8 cellular contexts compared by ENCODE assay signal in genomic region chr19:55258476-55258827, GRCh38. TPM values are rescaled to one million over a fixed set of nuclear protein-coding genes. Genes with fewer than 3 reads are reported as not detected.
DNase-seq lines count a peak whose midpoint lies in the region; ATAC-seq lines count a peak whose summit lies in the region.

No MANE protein-coding gene starts in this region.

- H3K9ac ChIP-seq in Karpas-422 (ENCODE audit: low read length) (peak overlapping the region; percentile 96), iPS-15b (ENCODE audit: low read depth, low read length) (peak overlapping the region; percentile 79)

- CTCF ChIA-PET in CD4-positive, alpha-beta memory T cell (lab: Charles Lee; ENCODE audit: partially characterized antibody): interaction anchor here (1.4 to 1.8 kb wide), 2 partner anchors 34 kb away, joined by 6 to 20 read pairs; no protein-coding TSS in a partner anchor

- peak overlapping the region; percentile 96 for H3K4me2 ChIP-seq in Karpas-422 (ENCODE audit: low read depth, low read length, poor library complexity, severe bottlenecking)

- H3K4me3 Mint-ChIP-seq in CD4-positive, alpha-beta memory T cell: peak overlapping the region; percentile 89 to 98 (median 92)
- H3K4me3 Mint-ChIP-seq in activated naive CD8-positive, alpha-beta T cell treated with anti-CD3 and anti-CD28 coated beads, Interleukin-2, amount 10 ng/mL, durations not matched to agents 7 days and 5 days: peak overlapping the region; percentile 83

- H3K4me1 ChIP-seq in CD4-positive, alpha-beta memory T cell (ENCODE audit: insufficient read depth, low read length): peaks cover 49% of the 10 kb centered on the region
- H3K4me1 ChIP-seq in Karpas-422 (ENCODE audit: low read length) (peaks cover 54% of the 10 kb centered on the region), iPS-15b (ENCODE audit: control insufficient read depth, insufficient read depth, low read length) (peaks cover 6% of the 10 kb centered on the region)

- H3K9me2 ChIP-seq in Karpas-422 (replicated peaks; ENCODE audit: insufficient read depth, low read length): no peaks in the 10 kb centered on the region

- H3K27ac Mint-ChIP-seq in CD4-positive, alpha-beta memory T cell: peak overlapping the region in 5 of 7 donors; percentile 97 to 100 (median 99)
- H3K27ac Mint-ChIP-seq in activated naive CD8-positive, alpha-beta T cell treated with anti-CD3 and anti-CD28 coated beads, Interleukin-2, amount 10 ng/mL, durations not matched to agents 7 days and 5 days: peak overlapping the region; percentile 95

- H3K27me3 ChIP-seq in CD4-positive, alpha-beta memory T cell (ENCODE audit: insufficient read depth, low read length): no peaks in the 10 kb centered on the region
- H3K27me3 ChIP-seq in Karpas-422 (ENCODE audit: low read length) (no peaks in the 10 kb centered on the region), iPS-15b (ENCODE audit: control insufficient read depth, insufficient read depth, low read length) (no peaks in the 10 kb centered on the region)

- intact Hi-C loops in CD4-positive, alpha-beta memory T cell (cut with micrococcal nuclease): loop anchor here (2.0 to 10.0 kb wide), 4 partner anchors 36 to 376 kb away; partner anchors contain the start of gene PPP1R12C

- peaks cover 27 to 55% (median 43%) of the 10 kb centered on the region in 4 donors for H3K4me1 Mint-ChIP-seq in CD4-positive, alpha-beta memory T cell
- peaks cover 38% of the 10 kb centered on the region for H3K4me1 Mint-ChIP-seq in activated naive CD8-positive, alpha-beta T cell treated with anti-CD3 and anti-CD28 coated beads, Interleukin-2, amount 10 ng/mL, durations not matched to agents 7 days and 5 days

- H3K36me3 Mint-ChIP-seq in CD4-positive, alpha-beta memory T cell: peaks cover 8 to 37% of the 10 kb centered on the region in 2 donors
- H3K36me3 Mint-ChIP-seq in activated naive CD8-positive, alpha-beta T cell treated with anti-CD3 and anti-CD28 coated beads, Interleukin-2, amount 10 ng/mL, durations not matched to agents 7 days and 5 days: peaks cover 20% of the 10 kb centered on the region

- peaks cover 0 to 2% of the 10 kb centered on the region in 2 donors for H3K27me3 Mint-ChIP-seq in CD4-positive, alpha-beta memory T cell
- no peaks in the 10 kb centered on the region for H3K27me3 Mint-ChIP-seq in activated naive CD8-positive, alpha-beta T cell treated with anti-CD3 and anti-CD28 coated beads, Interleukin-2, amount 10 ng/mL, durations not matched to agents 7 days and 5 days

- no peaks in the 10 kb centered on the region for H3K36me3 ChIP-seq in CD4-positive, alpha-beta memory T cell (ENCODE audit: insufficient read depth, low read length)
- peaks cover 10% of the 10 kb centered on the region for H3K36me3 ChIP-seq in Karpas-422 (ENCODE audit: insufficient read depth, low read length)
- H3K36me3 ChIP-seq in iPS-15b (ENCODE audit: control insufficient read depth, insufficient read depth, low read length): no peaks in the 10 kb centered on the region

- DNase-seq in CD4-positive, alpha-beta memory T cell: peak in 1 of 5 donors; percentile 32
- DNase-seq in Karpas-422: peak; percentile 79
- peak; percentile 75 for DNase-seq in activated naive CD8-positive, alpha-beta T cell treated with anti-CD3 and anti-CD28 coated beads, Interleukin-2, amount 10 ng/mL, durations not matched to agents 7 days and 5 days
- peak; percentile 27 for DNase-seq in stimulated activated CD4-positive, alpha-beta T cell treated with anti-CD3 and anti-CD28 coated beads, Interleukin-2, amount 100 ng/mL, for 4 hours (ENCODE audit: low read depth)
- DNase-seq in RKO (ENCODE audit: low spot score): no peak
- DNase-seq in NCI-H2029 (lab: John Stamatoyannopoulos, UW): no peak

- no peaks in the 10 kb centered on the region for H3K9me3 ChIP-seq in CD4-positive, alpha-beta memory T cell (ENCODE audit: control insufficient read depth in 1 of 2, low read length in 2 of 2)
- no peaks in the 10 kb centered on the region for H3K9me3 ChIP-seq in Karpas-422 (ENCODE audit: low read length)
- H3K9me3 ChIP-seq in iPS-15b (ENCODE audit: control insufficient read depth, insufficient read depth, low read length): no peaks in the 10 kb centered on the region

- peaks cover 0 to 2% (median 0%) of the 10 kb centered on the region in 8 donors for H3K9me3 Mint-ChIP-seq in CD4-positive, alpha-beta memory T cell
- no peaks in the 10 kb centered on the region for H3K9me3 Mint-ChIP-seq in activated naive CD8-positive, alpha-beta T cell treated with anti-CD3 and anti-CD28 coated beads, Interleukin-2, amount 10 ng/mL, durations not matched to agents 7 days and 5 days

- H3K4me3 ChIP-seq in CD4-positive, alpha-beta memory T cell (ENCODE audit: low read length in 2 of 2): peak overlapping the region in 1 of 2 donors; percentile 92
- H3K4me3 ChIP-seq in Karpas-422 (ENCODE audit: low read length): peak overlapping the region; percentile 84
- H3K4me3 ChIP-seq in iPS-15b (ENCODE audit: low read depth, low read length): peak overlapping the region; percentile 84

- H3K79me2 ChIP-seq in Karpas-422 (ENCODE audit: low read length): peaks cover 51% of the 10 kb centered on the region

- H4K20me1 ChIP-seq in Karpas-422 (ENCODE audit: insufficient read depth, low read depth, low read length): peaks cover 17% of the 10 kb centered on the region; the same call in 1 of the 2 replicates

- POLR2A ChIA-PET in CD4-positive, alpha-beta memory T cell (lab: Charles Lee; ENCODE audit: partially characterized antibody): interaction anchor here (0.9 to 9.5 kb wide), 17 partner anchors 8 to 1391 kb away, joined by 3 to 199 read pairs (median 6); partner anchors contain the start of genes BRSK1, HSPBP1, KMT5C and MYADM
- POLR2A ChIA-PET in activated naive CD8-positive, alpha-beta T cell treated with anti-CD3 and anti-CD28 coated beads, Interleukin-2, amount 10 ng/mL, durations not matched to agents 7 days and 5 days (lab: Charles Lee): interaction anchor here (0.8 to 8.4 kb wide), 13 partner anchors 8 to 341 kb away, joined by 3 to 120 read pairs (median 8); partner anchors contain the start of genes BRSK1, FIZ1, HSPBP1 and KMT5C

- ATAC-seq in GM21717 (IDR thresholded peaks at IDR 0.05; ENCODE audit: unreplicated experiment): peak; percentile 11
- peak; percentile 3 for ATAC-seq in activated naive CD8-positive, alpha-beta T cell treated with anti-CD3 and anti-CD28 coated beads, Interleukin-2, amount 10 ng/mL, durations not matched to agents 7 days and 5 days (ENCODE audit: low read depth)

- peak overlapping the region; percentile 92 for H3K27ac ChIP-seq in CD4-positive, alpha-beta memory T cell (ENCODE audit: low read depth, low read length)
- H3K27ac ChIP-seq in Karpas-422 (ENCODE audit: low read length): peak overlapping the region; percentile 98

- no peak overlapping the region for H2AFZ ChIP-seq in Karpas-422 (ENCODE audit: low read length)

RNA-seq across cellular contexts. Expression of gene PPP6R1, which starts 0.4 kb away (rescaled TPM):
- 100 to 1,000 TPM; 161 to 162 TPM for total RNA-seq in CD4-positive, alpha-beta memory T cell
- 100 to 1,000 TPM in 1 of 2 donors, 10 to 100 TPM in 1; 22.9 to 107 TPM for polyA plus RNA-seq in CD4-positive, alpha-beta memory T cell
- total RNA-seq in Karpas-422 (2014; rRNA removed; shearing (Covaris generic); ENCODE audit: low replicate concordance): 134 and 231 TPM in 2 replicates
- 100 to 1,000 TPM; 211 to 226 TPM for total RNA-seq in activated naive CD8-positive, alpha-beta T cell treated with anti-CD3 and anti-CD28 coated beads, Interleukin-2, amount 10 ng/mL, durations not matched to agents 7 days and 5 days

RNA-seq across cellular contexts. Expression of gene HSPBP1, which starts 21.5 kb away (rescaled TPM):
- total RNA-seq in CD4-positive, alpha-beta memory T cell: 10 to 100 TPM; 17.9 to 18.5 TPM
- 10 to 100 TPM; 35.7 to 38.7 TPM for polyA plus RNA-seq in CD4-positive, alpha-beta memory T cell
- total RNA-seq in Karpas-422 (2014; rRNA removed; shearing (Covaris generic); ENCODE audit: low replicate concordance): 35.0 and 62.5 TPM in 2 replicates
- total RNA-seq in activated naive CD8-positive, alpha-beta T cell treated with anti-CD3 and anti-CD28 coated beads, Interleukin-2, amount 10 ng/mL, durations not matched to agents 7 days and 5 days: 10 to 100 TPM; 19.5 to 20.3 TPM

RNA-seq across cellular contexts. Expression of gene BRSK1, which starts 25.3 kb away (rescaled TPM):
- total RNA-seq in CD4-positive, alpha-beta memory T cell: 1 to 10 TPM; 1.4 to 1.7 TPM
- polyA plus RNA-seq in CD4-positive, alpha-beta memory T cell: not detected
- total RNA-seq in Karpas-422 (2014; rRNA removed; shearing (Covaris generic); ENCODE audit: low replicate concordance): 15.5 and 31.0 TPM in 2 replicates
- total RNA-seq in activated naive CD8-positive, alpha-beta T cell treated with anti-CD3 and anti-CD28 coated beads, Interleukin-2, amount 10 ng/mL, durations not matched to agents 7 days and 5 days: 1 to 10 TPM; 9.0 TPM

RNA-seq across cellular contexts. Expression of gene TMEM86B, which starts 29.9 kb away (rescaled TPM):
- total RNA-seq in CD4-positive, alpha-beta memory T cell: 10 to 100 TPM; 19.7 to 22.1 TPM
- polyA plus RNA-seq in CD4-positive, alpha-beta memory T cell: 1 to 10 TPM in 1 of 2 donors, not detected in 1; 3.5 TPM
- 7.8 and 9.5 TPM in 2 replicates for total RNA-seq in Karpas-422 (2014; rRNA removed; shearing (Covaris generic); ENCODE audit: low replicate concordance)
- 10 to 100 TPM; 18.8 to 19.4 TPM for total RNA-seq in activated naive CD8-positive, alpha-beta T cell treated with anti-CD3 and anti-CD28 coated beads, Interleukin-2, amount 10 ng/mL, durations not matched to agents 7 days and 5 days

RNA-seq across cellular contexts. Expression of gene PTPRH, which starts 49.2 kb away (rescaled TPM):
- total RNA-seq in CD4-positive, alpha-beta memory T cell: not detected
- polyA plus RNA-seq in CD4-positive, alpha-beta memory T cell: not detected
- 1.4 TPM in 1 of 2 replicates, not detected in the other for total RNA-seq in Karpas-422 (2014; rRNA removed; shearing (Covaris generic); ENCODE audit: low replicate concordance)
- not detected for total RNA-seq in activated naive CD8-positive, alpha-beta T cell treated with anti-CD3 and anti-CD28 coated beads, Interleukin-2, amount 10 ng/mL, durations not matched to agents 7 days and 5 days

Comparison
In these comparisons a context has a peak if more than half of its experiments do, and no peak if none do; other contexts are left out.
1. DNase-seq: peak in Karpas-422 (single experiment), activated naive CD8-positive, alpha-beta T cell treated with anti-CD3 and anti-CD28 coated beads, Interleukin-2, amount 10 ng/mL, durations not matched to agents 7 days and 5 days (single experiment) and stimulated activated CD4-positive, alpha-beta T cell treated with anti-CD3 and anti-CD28 coated beads, Interleukin-2, amount 100 ng/mL, for 4 hours (single experiment); none in RKO (single experiment) and NCI-H2029 (single experiment).